Comparison of ENCODE assay signal across 19 cellular contexts in the genomic region with DNA sequence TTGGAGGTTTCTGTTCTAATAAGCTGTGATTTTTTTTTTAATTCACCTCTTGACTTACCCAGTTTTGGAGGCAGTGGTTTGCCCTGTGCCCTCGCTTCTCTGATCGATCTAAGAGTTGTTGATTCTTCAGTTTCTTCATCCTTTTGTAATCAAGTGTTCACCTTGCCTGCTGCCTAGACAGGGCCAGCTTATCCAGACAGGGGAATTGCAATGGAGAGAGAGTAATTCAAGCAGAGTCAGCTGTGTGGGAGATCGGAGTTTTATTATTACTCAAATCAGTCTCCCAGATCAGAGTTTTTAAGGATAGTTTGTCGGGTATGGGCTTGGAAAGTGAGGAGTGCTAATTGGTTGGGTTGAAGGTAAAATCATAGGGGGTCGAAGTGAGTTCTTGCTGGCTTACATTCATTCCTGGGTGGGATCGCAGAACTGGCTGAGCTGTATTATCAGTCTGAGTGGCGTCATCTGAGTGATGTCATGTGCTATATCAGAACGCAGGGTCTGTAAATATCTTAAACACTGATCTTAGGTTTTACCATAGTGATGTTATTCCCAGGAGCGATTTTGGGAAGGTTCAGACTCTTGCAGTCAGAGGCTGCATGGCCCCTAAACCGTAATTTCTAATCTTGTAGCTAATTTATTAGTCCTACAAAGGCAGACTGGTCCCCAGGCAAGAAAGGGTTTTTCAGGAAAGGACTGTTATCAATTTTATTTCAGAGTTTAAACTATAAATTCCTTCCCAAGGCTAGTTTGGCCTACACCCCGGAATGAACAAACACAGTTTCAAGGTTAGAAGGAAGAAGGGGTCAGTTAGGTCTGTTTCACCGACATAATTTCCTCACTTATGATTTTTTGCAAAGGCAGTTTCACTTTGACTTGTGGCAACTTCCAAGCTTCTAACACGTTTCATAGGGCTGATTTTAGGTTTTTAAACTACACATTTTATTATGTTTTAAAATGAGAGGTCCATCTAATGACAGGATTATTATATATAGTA. TPM values are rescaled to one million over a fixed set of nuclear protein-coding genes. Genes with fewer than 3 reads are reported as not detected.
A peak's percentile ranks its signal among the peaks of the same experiment; 100 is the strongest.
DNase-seq lines count a peak whose midpoint lies in the region; ATAC-seq, FAIRE-seq and TF ChIP-seq lines count a peak whose summit lies in the region.
"Had no signal": no experiment of that assay in that cellular context is flagged by ENCODE, and none has a peak within 500 bp of the region (broad histone marks: within the 10 kb centered on the region; RNA-seq: fewer than 3 reads in every experiment).

No MANE protein-coding gene starts in this region.

- H3K9me2 ChIP-seq in MM.1S (replicated peaks; ENCODE audit: insufficient read depth, low read length): no peaks in the 10 kb centered on the region

- H3K36me3 Mint-ChIP-seq in activated CD8-positive, alpha-beta T cell treated with anti-CD3 and anti-CD28 coated beads, Interleukin-2, amount 10 ng/mL, durations not matched to agents 7 days and 5 days (ENCODE audit: low read depth): no peaks in the 10 kb centered on the region
- H3K36me3 Mint-ChIP-seq in stimulated activated naive B cell treated with anti-CD40 and anti-IgM and Interleukin-4, amounts not matched to agents 10 μg/mL and 1 μg/mL and 100 μg/mL, for 72 hours: no peaks in the 10 kb centered on the region

- H2AFZ ChIP-seq in MM.1S (ENCODE audit: low read length): no peak overlapping the region

- no peak overlapping the region for H3K4me2 ChIP-seq in MM.1S (ENCODE audit: low read depth, low read length)

- no peaks in the 10 kb centered on the region for H3F3A ChIP-seq in MM.1S (ENCODE audit: insufficient read depth, low read length)

- H3K79me2 ChIP-seq in MM.1S (ENCODE audit: low read length): no peaks in the 10 kb centered on the region

- H3K36me3 ChIP-seq in right atrium auricular region (no peaks in the 10 kb centered on the region), ovary (no peaks in the 10 kb centered on the region), MM.1S (replicated peaks; ENCODE audit: insufficient read depth, low read length) (no peaks in the 10 kb centered on the region)
- H3K36me3 ChIP-seq: SJSA1 had no signal

- FAIRE-seq in G401.6 (lab: Jason Lieb, UNC): peak; percentile 95
- FAIRE-seq: GM12891 had no signal

- POLR2A ChIA-PET in activated CD8-positive, alpha-beta T cell treated with anti-CD3 and anti-CD28 coated beads, Interleukin-2, amount 10 ng/mL, durations not matched to agents 7 days and 5 days (lab: Charles Lee): no interaction called here

- no peaks in the 10 kb centered on the region for H3K27me3 Mint-ChIP-seq in activated CD8-positive, alpha-beta T cell treated with anti-CD3 and anti-CD28 coated beads, Interleukin-2, amount 10 ng/mL, durations not matched to agents 7 days and 5 days (ENCODE audit: low read depth)
- H3K27me3 Mint-ChIP-seq in stimulated activated naive B cell treated with anti-CD40 and anti-IgM and Interleukin-4, amounts not matched to agents 10 μg/mL and 1 μg/mL and 100 μg/mL, for 72 hours: no peaks in the 10 kb centered on the region
- H3K27me3 Mint-ChIP-seq: IgD-negative memory B cell had no signal

- no peak for TF ChIP-seq EP300 in ovary (IDR thresholded peaks at IDR 0.05)

- no peaks in the 10 kb centered on the region for H3K9me3 Mint-ChIP-seq in activated CD8-positive, alpha-beta T cell treated with anti-CD3 and anti-CD28 coated beads, Interleukin-2, amount 10 ng/mL, durations not matched to agents 7 days and 5 days (ENCODE audit: insufficient read depth)
- no peaks in the 10 kb centered on the region for H3K9me3 Mint-ChIP-seq in stimulated activated naive B cell treated with anti-CD40 and anti-IgM and Interleukin-4, amounts not matched to agents 10 μg/mL and 1 μg/mL and 100 μg/mL, for 72 hours

- no peaks in the 10 kb centered on the region for H3K9me3 ChIP-seq in right atrium auricular region
- H3K9me3 ChIP-seq in ovary: no peaks in the 10 kb centered on the region
- H3K9me3 ChIP-seq in MM.1S (replicated peaks; ENCODE audit: insufficient read depth, low read length): no peaks in the 10 kb centered on the region
- H3K9me3 ChIP-seq: SJSA1 had no signal

- peak; percentile 42 for DNase-seq in amniotic epithelial cell (ENCODE audit: low read depth)
- no peak for DNase-seq in right atrium auricular region (ENCODE audit: low spot score)
- DNase-seq in ovary: peak in 4 of 5 donors; percentile 35 to 59 (median 44)
- no peak for DNase-seq in MM.1S
- no peak for DNase-seq in activated CD8-positive, alpha-beta T cell treated with anti-CD3 and anti-CD28 coated beads, Interleukin-2, amount 10 ng/mL, durations not matched to agents 7 days and 5 days
- no peak for DNase-seq in AG08396 (ENCODE audit: low spot score)
- no peak for DNase-seq in stimulated activated naive B cell treated with anti-CD40 and anti-IgM and Interleukin-4, amounts not matched to agents 10 μg/mL and 1 μg/mL and 100 μg/mL, for 72 hours
- DNase-seq: activated CD8-positive, alpha-beta memory T cell treated with anti-CD3 and anti-CD28 coated beads, Interleukin-2, amount 50 U/mL, for 48 hours; AML-193; amniotic stem cell; DMS79; NCI-H1694 treated with DMSO at 0.1 percent for 48 hours; occipital lobe; stimulated activated CD4-positive, alpha-beta T cell treated with anti-CD3 and anti-CD28 coated beads, Interleukin-2, amount 100 ng/mL, for 24 hours had no signal

- no peak overlapping the region for H3K9ac ChIP-seq in MM.1S (ENCODE audit: low read length)

- no peaks in the 10 kb centered on the region for H4K20me1 ChIP-seq in MM.1S (ENCODE audit: insufficient read depth, low read length)

- no peak overlapping the region for H3K27ac Mint-ChIP-seq in activated CD8-positive, alpha-beta T cell treated with anti-CD3 and anti-CD28 coated beads, Interleukin-2, amount 10 ng/mL, durations not matched to agents 7 days and 5 days
- no peak overlapping the region for H3K27ac Mint-ChIP-seq in stimulated activated naive B cell treated with anti-CD40 and anti-IgM and Interleukin-4, amounts not matched to agents 10 μg/mL and 1 μg/mL and 100 μg/mL, for 72 hours
- H3K27ac Mint-ChIP-seq: IgD-negative memory B cell had no signal

- TF ChIP-seq POLR2A in ovary (IDR thresholded peaks at IDR 0.05): no peak

- H3K4me1 Mint-ChIP-seq in activated CD8-positive, alpha-beta T cell treated with anti-CD3 and anti-CD28 coated beads, Interleukin-2, amount 10 ng/mL, durations not matched to agents 7 days and 5 days (ENCODE audit: low read depth): no peaks in the 10 kb centered on the region
- H3K4me1 Mint-ChIP-seq in stimulated activated naive B cell treated with anti-CD40 and anti-IgM and Interleukin-4, amounts not matched to agents 10 μg/mL and 1 μg/mL and 100 μg/mL, for 72 hours: no peaks in the 10 kb centered on the region
- H3K4me1 Mint-ChIP-seq: IgD-negative memory B cell had no signal

- H3K27me3 ChIP-seq in right atrium auricular region (no peaks in the 10 kb centered on the region), ovary (no peaks in the 10 kb centered on the region), MM.1S (replicated peaks; ENCODE audit: insufficient read depth, low read length) (no peaks in the 10 kb centered on the region)
- H3K27me3 ChIP-seq: SJSA1 had no signal

- H3K27ac ChIP-seq in right atrium auricular region (no peak overlapping the region), ovary (peak overlapping the region; percentile 61 to 89), MM.1S (ENCODE audit: low read length) (no peak overlapping the region)
- H3K27ac ChIP-seq: SJSA1 had no signal

- H3K4me3 Mint-ChIP-seq in activated CD8-positive, alpha-beta T cell treated with anti-CD3 and anti-CD28 coated beads, Interleukin-2, amount 10 ng/mL, durations not matched to agents 7 days and 5 days: no peak overlapping the region
- no peak overlapping the region for H3K4me3 Mint-ChIP-seq in stimulated activated naive B cell treated with anti-CD40 and anti-IgM and Interleukin-4, amounts not matched to agents 10 μg/mL and 1 μg/mL and 100 μg/mL, for 72 hours
- H3K4me3 Mint-ChIP-seq: IgD-negative memory B cell had no signal

- no peak for TF ChIP-seq CTCF in right atrium auricular region (IDR thresholded peaks at IDR 0.05)
- TF ChIP-seq CTCF in ovary (IDR thresholded peaks at IDR 0.05): no peak
- TF ChIP-seq CTCF in MM.1S (IDR thresholded peaks at IDR 0.05; ENCODE audit: low read length): no peak

- CTCF ChIA-PET in activated CD8-positive, alpha-beta T cell treated with anti-CD3 and anti-CD28 coated beads, Interleukin-2, amount 10 ng/mL, durations not matched to agents 7 days and 5 days (lab: Charles Lee): no interaction called here

- no peaks in the 10 kb centered on the region for H3K4me1 ChIP-seq in right atrium auricular region
- H3K4me1 ChIP-seq in ovary (ENCODE audit: insufficient read depth): peaks cover 3% of the 10 kb centered on the region
- no peaks in the 10 kb centered on the region for H3K4me1 ChIP-seq in MM.1S (ENCODE audit: low read length)
- H3K4me1 ChIP-seq: SJSA1 had no signal

- ATAC-seq in activated CD8-positive, alpha-beta T cell treated with anti-CD3 and anti-CD28 coated beads, Interleukin-2, amount 10 ng/mL, durations not matched to agents 7 days and 5 days: no peak
- no peak for ATAC-seq in stimulated activated naive B cell treated with anti-CD40 and anti-IgM and Interleukin-4, amounts not matched to agents 10 μg/mL and 1 μg/mL and 100 μg/mL, for 72 hours (replicated peaks)

- peak overlapping the region; percentile 4 to 22 for H3K4me3 ChIP-seq in right atrium auricular region
- peak overlapping the region; percentile 5 for H3K4me3 ChIP-seq in ovary
- no peak overlapping the region for H3K4me3 ChIP-seq in MM.1S (ENCODE audit: low read length)
- H3K4me3 ChIP-seq: SJSA1 had no signal

- intact Hi-C loops in ovary (cut with DNase I): no loop called here

- WGBS in ovary, 3 donors: 4 to 15% (median 5%) methylated on average over 13 of the region's 13 CpGs

RNA-seq across cellular contexts. Expression of a gene that starts 21.5 kb away (rescaled TPM):
- total RNA-seq in right atrium auricular region (under 1 TPM in 1 of 2 donors, not detected in 1; 0.59 TPM), ovary (1 to 10 TPM in 2 of 7 donors, under 1 TPM in 4, not detected in 1; 0.12 to 3.3 (median 0.25) TPM)
- 1 to 10 TPM in 1 of 2 donors, under 1 TPM in 1; 0.04 to 7.2 TPM for polyA plus RNA-seq in ovary
- not detected for total RNA-seq in activated CD8-positive, alpha-beta T cell treated with anti-CD3 and anti-CD28 coated beads, Interleukin-2, amount 10 ng/mL, durations not matched to agents 7 days and 5 days
- total RNA-seq: dermis microvascular lymphatic vessel endothelial cell, SJSA1 had no signal
- polyA plus RNA-seq: IgD-negative memory B cell had no signal

Comparison
In these comparisons a context has a peak if more than half of its experiments do, and no peak if none do; other contexts are left out.
1. DNase-seq: peak in amniotic epithelial cell (single experiment) and ovary (4 of 5); none in right atrium auricular region (single experiment), MM.1S (single experiment), activated CD8-positive, alpha-beta T cell treated with anti-CD3 and anti-CD28 coated beads, Interleukin-2, amount 10 ng/mL, durations not matched to agents 7 days and 5 days (single experiment), AG08396 (single experiment) and stimulated activated naive B cell treated with anti-CD40 and anti-IgM and Interleukin-4, amounts not matched to agents 10 μg/mL and 1 μg/mL and 100 μg/mL, for 72 hours (single experiment).
2. H3K27ac ChIP-seq: peak in ovary (2 of 2); none in right atrium auricular region (0 of 2) and MM.1S (single experiment).